8 cellular contexts compared by ENCODE assay signal in genomic region chr2:20443276-20443920, GRCh38. TPM values are rescaled to one million over a fixed set of nuclear protein-coding genes. Genes with fewer than 3 reads are reported as not detected.
DNase-seq lines count a peak whose midpoint lies in the region; ATAC-seq, FAIRE-seq and TF ChIP-seq lines count a peak whose summit lies in the region.

No MANE protein-coding gene starts in this region.

- peaks cover 13% of the 10 kb centered on the region for H3K4me1 ChIP-seq in fibroblast of lung (ENCODE audit: control insufficient read depth, extremely low read depth, insufficient read depth, low read length)

- DNase-seq in COR-L47 (lab: John Stamatoyannopoulos, UW) (peak; percentile 12), HFF-Myc (ENCODE audit: extremely low read depth, low read depth) (no peak), RPMI7951 (ENCODE audit: low read depth) (peak; percentile 58), fibroblast of lung (ENCODE audit: low read depth in 2 of 2) (peak in 1 of 2 donors; percentile 76), progenitor cell of endocrine pancreas (ENCODE audit: low spot score, unreplicated experiment) (no peak), H54 (ENCODE audit: insufficient read length, low spot score) (no peak)
- no peak for DNase-seq in activated T-cell treated with anti-CD3 and anti-CD28 coated beads, Interleukin-2, amount 50 U/mL, for 24 hours

- no peak overlapping the region for H3K4me3 ChIP-seq in HFF-Myc (replicated peaks; ENCODE audit: low read depth, low read length)
- H3K4me3 ChIP-seq in fibroblast of lung (replicated peaks in 1 of 4; ENCODE audit: control extremely low read depth in 1 of 4, insufficient read depth in 1 of 4, low read depth in 3 of 4, low read length in 4 of 4): no peak overlapping the region

- no peak for TF ChIP-seq POLR2A in H54 (IDR thresholded peaks at IDR 0.05; ENCODE audit: low read depth, low read length)

- H3K9me3 Mint-ChIP-seq in progenitor cell of endocrine pancreas (ENCODE audit: low read depth): no peaks in the 10 kb centered on the region
- H3K9me3 Mint-ChIP-seq in activated T-cell treated with anti-CD3 and anti-CD28 coated beads, Interleukin-2, amount 50 U/mL, for 24 hours: no peaks in the 10 kb centered on the region

- H3K36me3 Mint-ChIP-seq in progenitor cell of endocrine pancreas (ENCODE audit: insufficient read depth): no peaks in the 10 kb centered on the region
- no peaks in the 10 kb centered on the region for H3K36me3 Mint-ChIP-seq in activated T-cell treated with anti-CD3 and anti-CD28 coated beads, Interleukin-2, amount 50 U/mL, for 24 hours (ENCODE audit: low read depth)

- H3K4me1 Mint-ChIP-seq in progenitor cell of endocrine pancreas (ENCODE audit: low read depth): peaks cover 17% of the 10 kb centered on the region
- H3K4me1 Mint-ChIP-seq in activated T-cell treated with anti-CD3 and anti-CD28 coated beads, Interleukin-2, amount 50 U/mL, for 24 hours (ENCODE audit: low read depth): peaks cover 12% of the 10 kb centered on the region

- H3K9ac ChIP-seq in fibroblast of lung (ENCODE audit: insufficient read depth, low read length): no peak overlapping the region

- no peak for ATAC-seq in GM21576 (IDR thresholded peaks at IDR 0.05; ENCODE audit: unreplicated experiment)

- no peak overlapping the region for H2AFZ ChIP-seq in fibroblast of lung (ENCODE audit: low read length)

- H3K9me3 ChIP-seq in fibroblast of lung (ENCODE audit: control insufficient read depth, insufficient read depth, low read depth, low read length): no peaks in the 10 kb centered on the region

- peak; percentile 33 for TF ChIP-seq CTCF in HFF-Myc (IDR thresholded peaks at IDR 0.05; ENCODE audit: low read depth, low read length, missing control alignments)
- peak; percentile 37 to 43 for TF ChIP-seq CTCF in fibroblast of lung (conservative IDR thresholded peaks at IDR 0.05 in 1 of 2, IDR thresholded peaks at IDR 0.05 in 1 of 2; ENCODE audit: low read depth in 1 of 2, low read length in 2 of 2)
- peak; percentile 80 for TF ChIP-seq CTCF in progenitor cell of endocrine pancreas (IDR thresholded peaks at IDR 0.05; ENCODE audit: unreplicated experiment)

- H3K79me2 ChIP-seq in fibroblast of lung (ENCODE audit: control insufficient read depth, insufficient read depth, low read length): peaks cover 15% of the 10 kb centered on the region

- no peak overlapping the region for H3K4me2 ChIP-seq in fibroblast of lung (ENCODE audit: extremely low read depth, insufficient read depth, low read length)

- H4K20me1 ChIP-seq in fibroblast of lung (ENCODE audit: control insufficient read depth, extremely low read depth, insufficient read depth, low read length): no peaks in the 10 kb centered on the region

- peaks cover 5% of the 10 kb centered on the region for H3K36me3 ChIP-seq in fibroblast of lung (ENCODE audit: control insufficient read depth, insufficient read depth, low read length)

- H3K4me3 Mint-ChIP-seq in progenitor cell of endocrine pancreas (ENCODE audit: low read depth): peak overlapping the region; percentile 16
- H3K4me3 Mint-ChIP-seq in activated T-cell treated with anti-CD3 and anti-CD28 coated beads, Interleukin-2, amount 50 U/mL, for 24 hours: no peak overlapping the region

- H3K27ac Mint-ChIP-seq in progenitor cell of endocrine pancreas: peak overlapping the region; percentile 98
- no peak overlapping the region for H3K27ac Mint-ChIP-seq in activated T-cell treated with anti-CD3 and anti-CD28 coated beads, Interleukin-2, amount 50 U/mL, for 24 hours

- H3K27ac ChIP-seq in fibroblast of lung (ENCODE audit: insufficient read depth, low read length): no peak overlapping the region

- peaks cover 3% of the 10 kb centered on the region for H3K27me3 Mint-ChIP-seq in progenitor cell of endocrine pancreas
- H3K27me3 Mint-ChIP-seq in activated T-cell treated with anti-CD3 and anti-CD28 coated beads, Interleukin-2, amount 50 U/mL, for 24 hours: peaks cover 54% of the 10 kb centered on the region

- H3K27me3 ChIP-seq in fibroblast of lung (ENCODE audit: control insufficient read depth, insufficient read depth, low read length): no peaks in the 10 kb centered on the region

- no peak for FAIRE-seq in H54 (lab: Jason Lieb, UNC)

RNA-seq across cellular contexts. Expression of gene RHOB, which starts 3.5 kb away (rescaled TPM):
- total RNA-seq in RPMI7951 (2014; rRNA removed; shearing (Covaris generic)): 33.5 and 35.8 TPM in 2 replicates
- total RNA-seq in fibroblast of lung: 85.3 and 171 TPM in 2 replicates
- 107 and 113 TPM in 2 replicates for polyA plus RNA-seq in fibroblast of lung
- 110 and 123 TPM in 2 replicates for polyA plus RNA-seq in fibroblast of lung (2012)
- polyA minus RNA-seq in fibroblast of lung (ENCODE audit: low replicate concordance): 19.5 and 39.4 TPM in 2 replicates
- 140 and 148 TPM in 2 replicates for total RNA-seq in progenitor cell of endocrine pancreas

Comparison
In these comparisons a context has a peak if more than half of its experiments do, and no peak if none do; other contexts are left out.
1. DNase-seq: peak in COR-L47 (single experiment) and RPMI7951 (single experiment); none in HFF-Myc (single experiment), progenitor cell of endocrine pancreas (single experiment), activated T-cell treated with anti-CD3 and anti-CD28 coated beads, Interleukin-2, amount 50 U/mL, for 24 hours (single experiment) and H54 (single experiment).
2. Peak in every context shown above with its lines, with median percentiles within 50 percentile points of each other: CTCF ChIP-seq.